Comparison of ENCODE assay signal across 1 cellular context in genomic region chr5:466661-467310, GRCh38.
TF ChIP-seq lines count a peak whose summit lies in the region.

No MANE protein-coding gene starts in this region.

TF ChIP-seq in HepG2, 621 proteins besides CTCF, POLR2A, EP300 and RAD21:
- TF ChIP-seq AGO2 (optimal IDR thresholded peaks at IDR 0.05; ENCODE audit: low read depth, low read length) (peak; percentile 39), MAFF (IDR thresholded peaks at IDR 0.05; ENCODE audit: low read depth, low read length) (no peak)
